In genomic region chr15:78322243-78322642, GRCh38 we compare ENCODE assay signal across 12 cellular contexts. TPM values are rescaled to one million over a fixed set of nuclear protein-coding genes. Genes with fewer than 3 reads are reported as not detected.
DNase-seq lines count a peak whose midpoint lies in the region; ATAC-seq, FAIRE-seq and TF ChIP-seq lines count a peak whose summit lies in the region.
"Had no signal": no experiment of that assay in that cellular context is flagged by ENCODE, and none has a peak within 500 bp of the region (broad histone marks: within the 10 kb centered on the region; RNA-seq: fewer than 3 reads in every experiment).

No MANE protein-coding gene starts in this region.

- H3K27ac ChIP-seq in GM23338 (ENCODE audit: low read depth) (no peak overlapping the region), H1 (ENCODE audit: low read depth, low read length) (peak overlapping the region; percentile 70), caudate nucleus (ENCODE audit: low read depth, low read length) (no peak overlapping the region)
- H3K27ac ChIP-seq in effector memory CD4-positive, alpha-beta T cell (ENCODE audit: insufficient read depth, low read length, poor library complexity, severe bottlenecking) = no peak overlapping the region

- TF ChIP-seq CTCF in GM23338 (conservative IDR thresholded peaks at IDR 0.05; ENCODE audit: low read depth in 2 of 2) = no peak
- no peak for TF ChIP-seq CTCF in H1 (IDR thresholded peaks at IDR 0.05; ENCODE audit: control extremely low read depth in 1 of 3, insufficient read depth in 1 of 3, low read depth in 1 of 3, low read length in 3 of 3)

- H3K4me3 ChIP-seq in GM23338 (no peak overlapping the region), H1 (ENCODE audit: extremely low read depth in 1 of 4, insufficient read depth in 2 of 4, low read depth in 3 of 4, low read length in 4 of 4) (no peak overlapping the region), neuron (ENCODE audit: low read length) (no peak overlapping the region)
- no peak overlapping the region for H3K4me3 ChIP-seq in effector memory CD4-positive, alpha-beta T cell (ENCODE audit: insufficient read depth, low read depth, low read length, poor library complexity, severe bottlenecking)

- no peaks in the 10 kb centered on the region for H3K9me2 ChIP-seq in GM23338 (ENCODE audit: insufficient read depth)

- ATAC-seq in GM23338 = peak; percentile 38
- ATAC-seq in GM19455 (IDR thresholded peaks at IDR 0.05; ENCODE audit: unreplicated experiment) = no peak
- ATAC-seq in activated naive CD8-positive, alpha-beta T cell treated with anti-CD3 and anti-CD28 coated beads, Interleukin-2, amount 50 U/mL, for 24 hours = no peak

- WGBS in H1 (ENCODE audit: extremely low coverage in 1 of 2, insufficient coverage in 1 of 2, insufficient read length in 1 of 2, insufficient replicate concordance in 2 of 2, low coverage in 1 of 2, low lambda C conversion rate in 2 of 2, missing lambda C conversion rate in 1 of 2), 2 experiments = 24% methylated on average over 15 of the region's 15 CpGs; no CpG with 5 or more reads in 1 of the 2 experiments

- H3K4me3 Mint-ChIP-seq in GM23338 = no peak overlapping the region
- no peak overlapping the region for H3K4me3 Mint-ChIP-seq in activated naive CD8-positive, alpha-beta T cell treated with anti-CD3 and anti-CD28 coated beads, Interleukin-2, amount 50 U/mL, for 24 hours
- H3K4me3 Mint-ChIP-seq: memory B cell had no signal

- POLR2A ChIA-PET in H1 (lab: Charles Lee; ENCODE audit: partially characterized antibody) = interaction anchor here (1.6 to 2.7 kb wide), 2 partner anchors 18 to 40 kb away, joined by 5 to 15 read pairs; partner anchors contain the start of gene CRABP1

- no peak for TF ChIP-seq POLR2A in H1 (IDR thresholded peaks at IDR 0.05; ENCODE audit: control extremely low read depth in 1 of 2, low read depth in 2 of 2, low read length in 2 of 2)

- H2AFZ ChIP-seq in GM23338 (peak overlapping the region; percentile 86), H1 (ENCODE audit: low read length) (peak overlapping the region; percentile 72), neuron (ENCODE audit: low read depth, low read length) (peak overlapping the region; percentile 22)

- no peaks in the 10 kb centered on the region for H3K36me3 ChIP-seq in GM23338 (ENCODE audit: insufficient read depth)
- no peaks in the 10 kb centered on the region for H3K36me3 ChIP-seq in H1 (ENCODE audit: control insufficient read depth in 2 of 4, insufficient read depth in 4 of 4, low read length in 3 of 4)
- H3K36me3 ChIP-seq in neuron (ENCODE audit: insufficient read depth, low read length) = no peaks in the 10 kb centered on the region
- no peaks in the 10 kb centered on the region for H3K36me3 ChIP-seq in effector memory CD4-positive, alpha-beta T cell (ENCODE audit: control insufficient read depth, insufficient read depth, low read length)

- peak overlapping the region; percentile 93; the same call in 1 of the 2 replicates for H2BK20ac ChIP-seq in H1 (ENCODE audit: low read length)

- H3K9ac ChIP-seq in H1 (replicated peaks in 1 of 4; ENCODE audit: extremely low read depth in 1 of 4, low read depth in 3 of 4, low read length in 3 of 4) = peak overlapping the region in 1 of 4 experiments; percentile 25; a peak in 1 of 7 replicates

- peak overlapping the region; percentile 88; the same call in 1 of the 2 replicates for H2BK15ac ChIP-seq in H1 (ENCODE audit: low read length)

- H4K20me1 ChIP-seq in GM23338 (replicated peaks; ENCODE audit: insufficient read depth) (no peaks in the 10 kb centered on the region), H1 (replicated peaks in 1 of 2; ENCODE audit: control insufficient read depth in 1 of 2, insufficient read depth in 2 of 2, low read length in 2 of 2) (no peaks in the 10 kb centered on the region)

- FAIRE-seq in H1 (lab: Jason Lieb, UNC) = no peak

- H3K23ac ChIP-seq in H1 (ENCODE audit: insufficient read length) = no peak overlapping the region

- H3K4me2 ChIP-seq in GM23338 (peak overlapping the region; percentile 44), H1 (ENCODE audit: insufficient read depth in 1 of 2, low read depth in 2 of 2, low read length in 2 of 2) (peak overlapping the region; percentile 26 to 30; a peak in 3 of 4 replicates)

- H2AK5ac ChIP-seq in H1 (ENCODE audit: low read depth, low read length) = peak overlapping the region; percentile 66; the same call in 1 of the 2 replicates

- peaks cover 50% of the 10 kb centered on the region for H3K4me1 Mint-ChIP-seq in GM23338
- no peaks in the 10 kb centered on the region for H3K4me1 Mint-ChIP-seq in activated naive CD8-positive, alpha-beta T cell treated with anti-CD3 and anti-CD28 coated beads, Interleukin-2, amount 50 U/mL, for 24 hours
- H3K4me1 Mint-ChIP-seq: memory B cell had no signal

- no peaks in the 10 kb centered on the region for H3K79me1 ChIP-seq in H1 (ENCODE audit: low read depth, low read length)

- H4K5ac ChIP-seq in H1 (ENCODE audit: insufficient read length, low read depth, low read length) = peak overlapping the region; percentile 54

- TF ChIP-seq RAD21 in H1 (IDR thresholded peaks at IDR 0.05 in 1 of 2, conservative IDR thresholded peaks at IDR 0.05 in 1 of 2; ENCODE audit: low read depth in 2 of 2, low read length in 2 of 2) = no peak

- no peak overlapping the region for H3K4ac ChIP-seq in H1 (replicated peaks; ENCODE audit: insufficient read length, low read depth, low read length)

- H2BK5ac ChIP-seq in H1 (ENCODE audit: low read depth, low read length) = peak overlapping the region; percentile 91; the same call in 1 of the 2 replicates

- no peak overlapping the region; the same call in 1 of the 2 replicates for H4K8ac ChIP-seq in H1 (ENCODE audit: extremely low read depth, insufficient read depth, low read length)

- H3K27me3 Mint-ChIP-seq in GM23338 (ENCODE audit: insufficient read depth, low read depth, poor library complexity) = peaks cover 7% of the 10 kb centered on the region
- peaks cover 2% of the 10 kb centered on the region for H3K27me3 Mint-ChIP-seq in activated naive CD8-positive, alpha-beta T cell treated with anti-CD3 and anti-CD28 coated beads, Interleukin-2, amount 50 U/mL, for 24 hours

- H3K23me2 ChIP-seq in H1 (ENCODE audit: low read depth, low read length) = no peaks in the 10 kb centered on the region

- H3K9me3 ChIP-seq in H1 (ENCODE audit: insufficient read depth in 2 of 2, low read depth in 1 of 2, low read length in 1 of 2) (no peaks in the 10 kb centered on the region), neuron (ENCODE audit: low read length) (no peaks in the 10 kb centered on the region)
- H3K9me3 ChIP-seq in effector memory CD4-positive, alpha-beta T cell (ENCODE audit: control insufficient read depth, low read length) = no peaks in the 10 kb centered on the region

- H4K91ac ChIP-seq in H1 (replicated peaks; ENCODE audit: insufficient read length, low read length) = peak overlapping the region; percentile 58

- H3K36me3 Mint-ChIP-seq in GM23338 (ENCODE audit: low read depth) = no peaks in the 10 kb centered on the region
- no peaks in the 10 kb centered on the region for H3K36me3 Mint-ChIP-seq in activated naive CD8-positive, alpha-beta T cell treated with anti-CD3 and anti-CD28 coated beads, Interleukin-2, amount 50 U/mL, for 24 hours (ENCODE audit: low read depth)
- H3K36me3 Mint-ChIP-seq: memory B cell had no signal

- peak overlapping the region; percentile 99 for H2BK12ac ChIP-seq in H1 (ENCODE audit: low read depth, low read length)

- DNase-seq in GM23338 (ENCODE audit: low spot score) (peak; percentile 59), NCI-H774 (lab: John Stamatoyannopoulos, UW) (peak; percentile 16), H1 (ENCODE audit: low read depth in 1 of 2, low spot score in 2 of 2) (no peak), caudate nucleus (lab: John Stamatoyannopoulos, UW) (no peak)
- no peak for DNase-seq in effector memory CD4-positive, alpha-beta T cell
- no peak for DNase-seq in activated naive CD8-positive, alpha-beta T cell treated with anti-CD3 and anti-CD28 coated beads, Interleukin-2, amount 50 U/mL, for 24 hours
- DNase-seq: activated effector memory CD4-positive, alpha-beta T cell treated with Interleukin-2 at 50 U/mL for 16 hours; HCEC 1CT; NCI-H446 had no signal

- H3K27me3 ChIP-seq in GM23338 (ENCODE audit: insufficient read depth) (no peaks in the 10 kb centered on the region), H1 (replicated peaks in 1 of 4; ENCODE audit: control insufficient read depth in 3 of 4, extremely low read depth in 1 of 4, insufficient read depth in 3 of 4, low read length in 3 of 4) (no peaks in the 10 kb centered on the region), neuron (ENCODE audit: insufficient read depth, low read length) (no peaks in the 10 kb centered on the region)
- H3K27me3 ChIP-seq in effector memory CD4-positive, alpha-beta T cell (replicated peaks; ENCODE audit: control insufficient read depth, insufficient read depth, low read length, poor library complexity, severe bottlenecking) = no peaks in the 10 kb centered on the region

- H3K56ac ChIP-seq in H1 (replicated peaks; ENCODE audit: insufficient read length, low read depth, low read length) = no peak overlapping the region

- H3K79me2 ChIP-seq in GM23338 (replicated peaks; ENCODE audit: insufficient read depth) = no peaks in the 10 kb centered on the region
- no peaks in the 10 kb centered on the region for H3K79me2 ChIP-seq in H1 (ENCODE audit: control insufficient read depth in 1 of 2, insufficient read depth in 2 of 2, low read length in 2 of 2)

- H3K9me3 Mint-ChIP-seq in GM23338 = no peaks in the 10 kb centered on the region; the same call in 2 of the 3 replicates
- no peaks in the 10 kb centered on the region for H3K9me3 Mint-ChIP-seq in activated naive CD8-positive, alpha-beta T cell treated with anti-CD3 and anti-CD28 coated beads, Interleukin-2, amount 50 U/mL, for 24 hours
- H3K9me3 Mint-ChIP-seq: memory B cell had no signal

- H3K14ac ChIP-seq in H1 (ENCODE audit: insufficient read length) = no peak overlapping the region

- peaks cover 5% of the 10 kb centered on the region; the same call in 1 of the 2 replicates for H3F3A ChIP-seq in GM23338 (replicated peaks; ENCODE audit: low read depth)

- CTCF ChIA-PET in H1 (lab: Charles Lee; ENCODE audit: partially characterized antibody) = interaction anchor here (1.2 to 5.6 kb wide), 7 partner anchors 11 to 128 kb away, joined by 3 to 42 read pairs (median 9); partner anchors contain the start of gene CRABP1

- peak overlapping the region; percentile 62 for H2BK120ac ChIP-seq in H1 (replicated peaks; ENCODE audit: low read depth, low read length)

- H3K18ac ChIP-seq in H1 (ENCODE audit: extremely low read depth, low read length) = peak overlapping the region; percentile 85

- H3K27ac Mint-ChIP-seq in GM23338 = peak overlapping the region; percentile 83
- no peak overlapping the region for H3K27ac Mint-ChIP-seq in activated naive CD8-positive, alpha-beta T cell treated with anti-CD3 and anti-CD28 coated beads, Interleukin-2, amount 50 U/mL, for 24 hours
- H3K27ac Mint-ChIP-seq: memory B cell had no signal

- peaks cover 23% of the 10 kb centered on the region; the same call in 1 of the 2 replicates for H3K4me1 ChIP-seq in GM23338 (ENCODE audit: insufficient read depth)
- peaks cover 8 to 19% (median 14%) of the 10 kb centered on the region in 4 experiments for H3K4me1 ChIP-seq in H1 (replicated peaks in 1 of 4; ENCODE audit: control insufficient read depth in 3 of 4, insufficient read depth in 4 of 4, low read length in 3 of 4)
- peaks cover 54% of the 10 kb centered on the region for H3K4me1 ChIP-seq in neuron (ENCODE audit: insufficient read depth, low read length)
- no peaks in the 10 kb centered on the region for H3K4me1 ChIP-seq in effector memory CD4-positive, alpha-beta T cell (ENCODE audit: control insufficient read depth, insufficient read depth, low read length, poor library complexity, severe bottlenecking)

- no peak for TF ChIP-seq EP300 in H1 (IDR thresholded peaks at IDR 0.05; ENCODE audit: borderline replicate concordance in 1 of 2, low read depth in 2 of 2, low read length in 2 of 2)

RNA-seq across cellular contexts. Expression of gene CRABP1, which starts 17.9 kb away (rescaled TPM):
- 127 and 156 TPM in 2 replicates for total RNA-seq in GM23338 (2014; rRNA removed; shearing (Covaris generic))
- polyA plus RNA-seq in GM23338 (2016; fragmentation: Nextera tagmentation; extraction: Ambion mirVana) = 522 and 536 TPM in 2 replicates
- 385 and 388 TPM in 2 replicates for total RNA-seq in H1 (2021; fragmentation: NEBNext Ultra II Directional; extraction: Animal tissue kit (Norgen Biotek cat#: 25700))
- polyA plus RNA-seq in H1 (2011; rRNA removed) = 600 and 655 TPM in 2 replicates
- 622 TPM for polyA plus RNA-seq in H1 (2011; cell fraction: cytosol; rRNA removed)
- polyA plus RNA-seq in H1 (2011; cell fraction: nucleus; rRNA removed) = 325 TPM
- 523 to 649 TPM (median 571 TPM) in 4 replicates for polyA plus RNA-seq in H1 (2012, experiment 1 of 2)
- polyA plus RNA-seq in H1 (2012, experiment 2 of 2) = 653 TPM
- 321 TPM for polyA plus RNA-seq in H1 (2013, experiment 1 of 2)
- 337 TPM for polyA plus RNA-seq in H1 (2013, experiment 2 of 2)
- 149 and 152 TPM in 2 replicates for polyA minus RNA-seq in H1 (2011; rRNA and poly(A)+ RNA removed)
- polyA minus RNA-seq in H1 (2011; cell fraction: cytosol; rRNA and poly(A)+ RNA removed) = 118 TPM
- 94.2 TPM for polyA minus RNA-seq in H1 (2011; cell fraction: nucleus; rRNA and poly(A)+ RNA removed)

RNA-seq across cellular contexts. Expression of gene SKIC8, which starts 22.8 kb away (rescaled TPM):
- total RNA-seq in GM23338 (2014; rRNA removed; shearing (Covaris generic)) = 47.0 and 59.4 TPM in 2 replicates
- polyA plus RNA-seq in GM23338 (2016; fragmentation: Nextera tagmentation; extraction: Ambion mirVana) (68.6 and 73.8 TPM in 2 replicates), H1 (2011; rRNA removed) (42.3 and 77.7 TPM in 2 replicates)
- 44.2 and 44.7 TPM in 2 replicates for total RNA-seq in H1 (2021; fragmentation: NEBNext Ultra II Directional; extraction: Animal tissue kit (Norgen Biotek cat#: 25700))
- 82.0 TPM for polyA plus RNA-seq in H1 (2011; cell fraction: cytosol; rRNA removed)
- 37.9 TPM for polyA plus RNA-seq in H1 (2011; cell fraction: nucleus; rRNA removed)
- polyA plus RNA-seq in H1 (2012, experiment 1 of 2) = 58.8 to 64.1 TPM (median 60.1 TPM) in 4 replicates
- 23.9 TPM for polyA plus RNA-seq in H1 (2012, experiment 2 of 2)
- 39.0 TPM for polyA plus RNA-seq in H1 (2013, experiment 1 of 2)
- polyA plus RNA-seq in H1 (2013, experiment 2 of 2) = 37.6 TPM
- 58.5 and 78.2 TPM in 2 replicates for polyA minus RNA-seq in H1 (2011; rRNA and poly(A)+ RNA removed)
- polyA minus RNA-seq in H1 (2011; cell fraction: cytosol; rRNA and poly(A)+ RNA removed) = 44.5 TPM
- polyA minus RNA-seq in H1 (2011; cell fraction: nucleus; rRNA and poly(A)+ RNA removed) = 22.7 TPM

RNA-seq across cellular contexts. Expression of gene DNAJA4, which starts 57.9 kb away (rescaled TPM):
- total RNA-seq in GM23338 (2014; rRNA removed; shearing (Covaris generic)) = 10.3 and 12.5 TPM in 2 replicates
- 5.0 and 5.4 TPM in 2 replicates for polyA plus RNA-seq in GM23338 (2016; fragmentation: Nextera tagmentation; extraction: Ambion mirVana)
- 2.5 and 3.6 TPM in 2 replicates for total RNA-seq in H1 (2021; fragmentation: NEBNext Ultra II Directional; extraction: Animal tissue kit (Norgen Biotek cat#: 25700))
- 5.1 and 6.2 TPM in 2 replicates for polyA plus RNA-seq in H1 (2011; rRNA removed)
- polyA plus RNA-seq in H1 (2011; cell fraction: cytosol; rRNA removed) = 7.2 TPM
- 12.6 TPM for polyA plus RNA-seq in H1 (2011; cell fraction: nucleus; rRNA removed)
- polyA plus RNA-seq in H1 (2012, experiment 1 of 2) = 6.0 to 8.0 TPM (median 6.6 TPM) in 4 replicates
- polyA plus RNA-seq in H1 (2012, experiment 2 of 2) = 0.89 TPM
- polyA plus RNA-seq in H1 (2013, experiment 1 of 2) = 0.83 TPM
- polyA plus RNA-seq in H1 (2013, experiment 2 of 2) = 0.61 TPM
- 6.7 and 6.9 TPM in 2 replicates for polyA minus RNA-seq in H1 (2011; rRNA and poly(A)+ RNA removed)
- polyA minus RNA-seq in H1 (2011; cell fraction: cytosol; rRNA and poly(A)+ RNA removed) = 4.8 TPM
- polyA minus RNA-seq in H1 (2011; cell fraction: nucleus; rRNA and poly(A)+ RNA removed) = 10.0 TPM

Comparison
In these comparisons a context has a peak if more than half of its experiments do, and no peak if none do; other contexts are left out.
1. DNase-seq: peak in GM23338 (single experiment) and NCI-H774 (single experiment); none in H1 (0 of 2), effector memory CD4-positive, alpha-beta T cell (0 of 3), caudate nucleus (0 of 61) and activated naive CD8-positive, alpha-beta T cell treated with anti-CD3 and anti-CD28 coated beads, Interleukin-2, amount 50 U/mL, for 24 hours (single experiment).
2. H2AFZ ChIP-seq: peak in every context shown above with its lines; median percentile 86 in GM23338; 72 in H1; 22 in neuron.